In genomic region chr6:123415844-123416468, GRCh38 we compare ENCODE assay signal across 8 cellular contexts.
DNase-seq lines count a peak whose midpoint lies in the region; ATAC-seq, FAIRE-seq and TF ChIP-seq lines count a peak whose summit lies in the region.

No MANE protein-coding gene starts in this region.

- TF ChIP-seq CTCF in IMR-90 (conservative IDR thresholded peaks at IDR 0.05; ENCODE audit: low read depth, low read length) (peak; percentile 57), OCI-LY3 (IDR thresholded peaks at IDR 0.05; ENCODE audit: low read depth, low read length) (peak; percentile 69), GM12878 (IDR thresholded peaks at IDR 0.05 in 2 of 3, conservative IDR thresholded peaks at IDR 0.05 in 1 of 3; ENCODE audit: control insufficient read depth in 2 of 3, extremely low read depth in 1 of 3, insufficient read depth in 1 of 3, low read depth in 3 of 3, low read length in 3 of 3) (peak; percentile 65 to 68 (median 67))

- H3K4me1 ChIP-seq in GM23248 (ENCODE audit: insufficient read depth) (no peaks in the 10 kb centered on the region), IMR-90 (ENCODE audit: control insufficient read depth, insufficient read depth, low read length) (no peaks in the 10 kb centered on the region), OCI-LY3 (ENCODE audit: low read length) (no peaks in the 10 kb centered on the region), GM12878 (ENCODE audit: control insufficient read depth, insufficient read depth, low read length) (no peaks in the 10 kb centered on the region)

- BruUV-seq in IMR-90 (replicated peaks; lab: Mats Ljungman, UMichigan): no TSS peak
- no TSS peak for BruUV-seq in GM12878 (replicated peaks; lab: Mats Ljungman, UMichigan)

- intact Hi-C loops in IMR-90 (cut with micrococcal nuclease): loop anchor here (1.0 to 10.0 kb wide), 2 partner anchors 550 to 681 kb away; no protein-coding TSS in a partner anchor
- intact Hi-C loops in GM12878 (cut with micrococcal nuclease; ENCODE audit: unreplicated experiment): loop anchor here (1.0 kb wide), 1 partner anchor 299 kb away; no protein-coding TSS in a partner anchor

- H2BK5ac ChIP-seq in IMR-90 (ENCODE audit: low read depth, low read length, poor library complexity, severe bottlenecking): no peak overlapping the region

- H4K8ac ChIP-seq in IMR-90 (ENCODE audit: low read depth in 2 of 2, low read length in 2 of 2): no peak overlapping the region

- H3K9ac ChIP-seq in GM23248: no peak overlapping the region
- H3K9ac ChIP-seq in IMR-90 (ENCODE audit: low read depth, low read length): no peak overlapping the region
- H3K9ac ChIP-seq in OCI-LY3 (ENCODE audit: low read length): no peak overlapping the region
- H3K9ac ChIP-seq in GM12878 (ENCODE audit: control insufficient read depth, insufficient read depth, low read length): no peak overlapping the region

- TF ChIP-seq POLR2A in IMR-90 (IDR thresholded peaks at IDR 0.05; ENCODE audit: low read depth, low read length) (no peak), GM12878 (IDR thresholded peaks at IDR 0.05; ENCODE audit: low read depth, low read length) (no peak)

- H3K27me3 Mint-ChIP-seq in activated CD8-positive, alpha-beta memory T cell treated with anti-CD3 and anti-CD28 coated beads, Interleukin-2, amount 10 ng/mL, durations not matched to agents 7 days and 5 days: no peaks in the 10 kb centered on the region

- no peak overlapping the region for H3K4me2 ChIP-seq in GM23248 (ENCODE audit: unreplicated experiment)
- H3K4me2 ChIP-seq in IMR-90 (ENCODE audit: low read depth, low read length): no peak overlapping the region
- H3K4me2 ChIP-seq in OCI-LY3 (ENCODE audit: low read length): no peak overlapping the region
- no peak overlapping the region for H3K4me2 ChIP-seq in GM12878 (ENCODE audit: control insufficient read depth, insufficient read depth)

- H3K36me3 ChIP-seq in GM23248 (ENCODE audit: low read depth) (no peaks in the 10 kb centered on the region), IMR-90 (ENCODE audit: control insufficient read depth, insufficient read depth, low read length) (no peaks in the 10 kb centered on the region), OCI-LY3 (replicated peaks; ENCODE audit: low read depth, low read length) (no peaks in the 10 kb centered on the region), GM12878 (ENCODE audit: control insufficient read depth in 2 of 2, insufficient read depth in 2 of 2, low read length in 1 of 2) (no peaks in the 10 kb centered on the region)

- H3K23ac ChIP-seq in IMR-90 (ENCODE audit: low read depth, low read length): no peak overlapping the region

- H3K4me3 ChIP-seq in GM23248: no peak overlapping the region
- no peak overlapping the region for H3K4me3 ChIP-seq in IMR-90 (ENCODE audit: insufficient read depth, low read depth, low read length)
- no peak overlapping the region for H3K4me3 ChIP-seq in OCI-LY3 (ENCODE audit: low read length)
- H3K4me3 ChIP-seq in GM12878: no peak overlapping the region

- no peak overlapping the region for H2AK9ac ChIP-seq in IMR-90 (replicated peaks; ENCODE audit: low read depth, low read length, poor library complexity)

- no peak overlapping the region for H2BK120ac ChIP-seq in IMR-90 (ENCODE audit: low read depth, low read length)

- H3K4me3 Mint-ChIP-seq in activated CD8-positive, alpha-beta memory T cell treated with anti-CD3 and anti-CD28 coated beads, Interleukin-2, amount 10 ng/mL, durations not matched to agents 7 days and 5 days: no peak overlapping the region

- no peak overlapping the region for H3K14ac ChIP-seq in IMR-90 (replicated peaks; ENCODE audit: low read depth, low read length)

- no peak overlapping the region for H4K91ac ChIP-seq in IMR-90 (ENCODE audit: insufficient read depth, low read depth, low read length)

- RAD21 ChIA-PET in GM12878 (lab: Charles Lee; ENCODE audit: unreplicated experiment): interaction anchor here (3.7 to 6.0 kb wide), 2 partner anchors 300 kb away, joined by 38 to 74 read pairs; no protein-coding TSS in a partner anchor

- no peak overlapping the region for H3K4ac ChIP-seq in IMR-90 (ENCODE audit: low read depth, low read length)

- H3K36me3 Mint-ChIP-seq in activated CD8-positive, alpha-beta memory T cell treated with anti-CD3 and anti-CD28 coated beads, Interleukin-2, amount 10 ng/mL, durations not matched to agents 7 days and 5 days: no peaks in the 10 kb centered on the region

- H3K9me3 Mint-ChIP-seq in activated CD8-positive, alpha-beta memory T cell treated with anti-CD3 and anti-CD28 coated beads, Interleukin-2, amount 10 ng/mL, durations not matched to agents 7 days and 5 days (ENCODE audit: low read depth): no peaks in the 10 kb centered on the region

- no peaks in the 10 kb centered on the region for H3K9me2 ChIP-seq in GM23248 (ENCODE audit: insufficient read depth)

- dilution Hi-C loops in IMR-90 (cut with HindIII; ENCODE audit: low sequenced_read_pairs, unreplicated experiment): no loop called here

- no peak overlapping the region for H3K56ac ChIP-seq in IMR-90 (ENCODE audit: extremely low read depth, insufficient read depth, low read length)

- H3K9me1 ChIP-seq in IMR-90 (ENCODE audit: insufficient read depth, low read length): no peaks in the 10 kb centered on the region

- H2AFZ ChIP-seq in GM23248: no peak overlapping the region
- no peak overlapping the region for H2AFZ ChIP-seq in IMR-90 (replicated peaks; ENCODE audit: low read length, poor library complexity)
- H2AFZ ChIP-seq in OCI-LY3 (ENCODE audit: low read depth, low read length): no peak overlapping the region
- no peak overlapping the region for H2AFZ ChIP-seq in GM12878 (ENCODE audit: control insufficient read depth, low read depth, low read length)

- CTCF ChIA-PET in activated CD8-positive, alpha-beta memory T cell treated with anti-CD3 and anti-CD28 coated beads, Interleukin-2, amount 10 ng/mL, durations not matched to agents 7 days and 5 days (lab: Charles Lee): no interaction called here
- CTCF ChIA-PET in IMR-90 (lab: Yijun Ruan, JAX) (no interaction called here), GM12878 (lab: Yijun Ruan, JAX) (interaction anchor here (0.8 to 5.7 kb wide), 9 partner anchors 11 to 303 kb away, joined by 3 to 103 read pairs (median 3); no protein-coding TSS in a partner anchor)

- H3K4me1 Mint-ChIP-seq in activated CD8-positive, alpha-beta memory T cell treated with anti-CD3 and anti-CD28 coated beads, Interleukin-2, amount 10 ng/mL, durations not matched to agents 7 days and 5 days: no peaks in the 10 kb centered on the region

- H3K9me3 ChIP-seq in GM23248 (ENCODE audit: low read depth): no peaks in the 10 kb centered on the region
- H3K9me3 ChIP-seq in IMR-90 (ENCODE audit: control insufficient read depth, insufficient read depth, low read length): no peaks in the 10 kb centered on the region
- no peaks in the 10 kb centered on the region for H3K9me3 ChIP-seq in OCI-LY3 (ENCODE audit: insufficient read depth, low read length)
- no peaks in the 10 kb centered on the region for H3K9me3 ChIP-seq in GM12878 (replicated peaks; ENCODE audit: control insufficient read depth, insufficient read depth, low read length)

- peak; percentile 58 for DNase-seq in activated CD8-positive, alpha-beta memory T cell treated with anti-CD3 and anti-CD28 coated beads, Interleukin-2, amount 10 ng/mL, durations not matched to agents 7 days and 5 days
- no peak for DNase-seq in activated CD8-positive, alpha-beta memory T cell treated with anti-CD3 and anti-CD28 coated beads, Interleukin-2, amount 50 U/mL, for 4 hours
- DNase-seq in GM23248: peak; percentile 67
- peak; percentile 37 for DNase-seq in IMR-90
- no peak for DNase-seq in GM12878 (ENCODE audit: low read depth, low spot score)
- DNase-seq in inferior parietal cortex (ENCODE audit: extremely low spot score): peak; percentile 86
- peak; percentile 25 for DNase-seq in stimulated activated CD4-positive, alpha-beta T cell treated with anti-CD3 and anti-CD28 coated beads, Interleukin-4, amount 100 ng/mL, for 24 hours

- H3K27ac ChIP-seq in GM23248 (no peak overlapping the region), IMR-90 (ENCODE audit: insufficient read depth, low read length) (no peak overlapping the region), OCI-LY3 (ENCODE audit: low read length) (no peak overlapping the region), GM12878 (ENCODE audit: control insufficient read depth, insufficient read depth) (no peak overlapping the region)

- H2BK15ac ChIP-seq in IMR-90 (ENCODE audit: low read depth, low read length): no peak overlapping the region

- H3K27me3 ChIP-seq in GM23248 (replicated peaks; ENCODE audit: insufficient read depth): 0 out of 2 replicates have a peak, but pooled peaks cover under 1% of the 10 kb centered on the region
- H3K27me3 ChIP-seq in IMR-90 (ENCODE audit: control insufficient read depth, insufficient read depth, low read length): no peaks in the 10 kb centered on the region
- H3K27me3 ChIP-seq in OCI-LY3 (ENCODE audit: low read depth, low read length): no peaks in the 10 kb centered on the region
- no peaks in the 10 kb centered on the region for H3K27me3 ChIP-seq in GM12878 (replicated peaks in 1 of 2; ENCODE audit: control insufficient read depth in 2 of 2, insufficient read depth in 2 of 2, low read length in 1 of 2)

- H4K5ac ChIP-seq in IMR-90 (ENCODE audit: low read depth, low read length): no peak overlapping the region

- H2BK20ac ChIP-seq in IMR-90 (ENCODE audit: low read depth, low read length): no peak overlapping the region

- no peaks in the 10 kb centered on the region for H3F3A ChIP-seq in GM23248 (ENCODE audit: insufficient read depth)

- FAIRE-seq in GM12878 (lab: Jason Lieb, UNC): peak; percentile 77

- POLR2A ChIA-PET in IMR-90 (lab: Charles Lee; ENCODE audit: unreplicated experiment): no interaction called here
- POLR2A ChIA-PET in GM12878 (lab: Charles Lee): no interaction called here

- H3K27ac Mint-ChIP-seq in activated CD8-positive, alpha-beta memory T cell treated with anti-CD3 and anti-CD28 coated beads, Interleukin-2, amount 10 ng/mL, durations not matched to agents 7 days and 5 days: no peak overlapping the region

- H3K79me1 ChIP-seq in IMR-90 (ENCODE audit: low read depth in 1 of 2, low read length in 2 of 2): no peaks in the 10 kb centered on the region

- TF ChIP-seq RAD21 in IMR-90 (IDR thresholded peaks at IDR 0.05; ENCODE audit: low read length) (peak; percentile 39), GM12878 (IDR thresholded peaks at IDR 0.05; ENCODE audit: insufficient read depth, low read depth, low read length) (peak; percentile 79)

- in situ Hi-C loops in GM23248 (cut with MboI): loop anchor here (10.0 kb wide), 1 partner anchor 299 kb away; no protein-coding TSS in a partner anchor
- in situ Hi-C loops in IMR-90 (cut with MboI; ENCODE audit: low sequenced_read_pairs): no loop called here
- in situ Hi-C loops in GM12878 (cut with MboI): loop anchor here (5.0 kb wide), 1 partner anchor 296 kb away; no protein-coding TSS in a partner anchor

- no peaks in the 10 kb centered on the region for H3K79me2 ChIP-seq in GM23248 (ENCODE audit: insufficient read depth)
- H3K79me2 ChIP-seq in OCI-LY3 (ENCODE audit: low read length): no peaks in the 10 kb centered on the region
- no peaks in the 10 kb centered on the region for H3K79me2 ChIP-seq in GM12878 (ENCODE audit: control insufficient read depth, insufficient read depth, low read length)

- H4K20me1 ChIP-seq in GM23248 (ENCODE audit: insufficient read depth) (no peaks in the 10 kb centered on the region), IMR-90 (ENCODE audit: insufficient read depth, low read length) (no peaks in the 10 kb centered on the region), OCI-LY3 (ENCODE audit: insufficient read depth, low read length) (no peaks in the 10 kb centered on the region), GM12878 (ENCODE audit: control insufficient read depth, insufficient read depth) (no peaks in the 10 kb centered on the region)

- 10 to 11% methylated on average over 6 of the region's 6 CpGs for WGBS in GM23248 (ENCODE audit: low coverage in 1 of 2, low lambda C conversion rate in 2 of 2, missing lambda C conversion rate in 2 of 2), 2 experiments
- WGBS in IMR-90 (ENCODE audit: extremely low coverage in 2 of 2, insufficient read length in 1 of 2), 2 experiments: no CpG with 5 or more reads among the region's 6 CpGs
- WGBS in GM12878 (ENCODE audit: insufficient coverage, insufficient replicate concordance, low lambda C conversion rate, missing lambda C conversion rate): 0% methylated on average over 6 of the region's 6 CpGs

- ATAC-seq in activated CD8-positive, alpha-beta memory T cell treated with anti-CD3 and anti-CD28 coated beads, Interleukin-2, amount 10 ng/mL, durations not matched to agents 7 days and 5 days: no peak
- peak; percentile 48; the same call in 1 of the 2 replicates for ATAC-seq in IMR-90 (ENCODE audit: low read depth)
- ATAC-seq in GM12878: peak; percentile 85

- no peak overlapping the region for H2AK5ac ChIP-seq in IMR-90 (ENCODE audit: low read depth, low read length)

- SMC1A ChIA-PET in GM12878 (lab: Charles Lee; ENCODE audit: uncharacterized antibody, unreplicated experiment): interaction anchor here (0.9 to 5.8 kb wide), 8 partner anchors 10 to 548 kb away, joined by 3 to 71 read pairs (median 4); partner anchors contain the start of gene TRDN

- H3K18ac ChIP-seq in IMR-90 (ENCODE audit: low read depth, low read length): no peak overlapping the region

- no peak for TF ChIP-seq EP300 in GM12878 (IDR thresholded peaks at IDR 0.05; ENCODE audit: borderline replicate concordance in 1 of 2, control insufficient read depth in 1 of 2, low read depth in 2 of 2, low read length in 2 of 2)

Comparison
In these comparisons a context has a peak if more than half of its experiments do, and no peak if none do; other contexts are left out.
1. DNase-seq: peak in activated CD8-positive, alpha-beta memory T cell treated with anti-CD3 and anti-CD28 coated beads, Interleukin-2, amount 10 ng/mL, durations not matched to agents 7 days and 5 days (single experiment), GM23248 (single experiment), IMR-90 (single experiment), inferior parietal cortex (single experiment) and stimulated activated CD4-positive, alpha-beta T cell treated with anti-CD3 and anti-CD28 coated beads, Interleukin-4, amount 100 ng/mL, for 24 hours (single experiment); none in activated CD8-positive, alpha-beta memory T cell treated with anti-CD3 and anti-CD28 coated beads, Interleukin-2, amount 50 U/mL, for 4 hours (single experiment) and GM12878 (single experiment).
2. Peak in every context shown above with its lines, with median percentiles within 50 percentile points of each other: CTCF ChIP-seq.